ENCODE assay signal across 8 cellular contexts in the genomic region with DNA sequence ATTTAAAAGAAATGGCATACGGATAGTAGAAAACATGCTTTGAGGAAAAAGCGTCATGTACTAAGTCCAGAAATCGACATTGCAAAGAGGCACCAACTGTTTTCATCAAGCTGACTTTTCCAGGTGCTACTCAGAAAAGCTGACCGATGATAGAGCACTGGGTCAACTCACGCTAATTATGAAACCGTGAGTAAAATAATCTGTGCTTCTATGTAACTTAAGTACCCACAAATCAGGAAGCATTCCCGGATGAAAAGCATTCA. TPM values are rescaled to one million over a fixed set of nuclear protein-coding genes. Genes with fewer than 3 reads are reported as not detected.
DNase-seq lines count a peak whose midpoint lies in the region; ATAC-seq and TF ChIP-seq lines count a peak whose summit lies in the region.

No MANE protein-coding gene starts in this region.

- DNase-seq in activated CD4-positive, alpha-beta T cell treated with anti-CD3 and anti-CD28 coated beads for 36 hours, result no peak
- no peak for DNase-seq in activated CD4-positive, alpha-beta T cell treated with anti-CD3 and anti-CD28 coated beads for 1 hour
- DNase-seq in WERI-Rb-1, result no peak
- no peak for DNase-seq in left ventricle myocardium inferior
- no peak for DNase-seq in spleen
- no peak for DNase-seq in AML-193 (lab: John Stamatoyannopoulos, UW)
- no peak for DNase-seq in stimulated activated naive CD4-positive, alpha-beta T cell (lab: John Stamatoyannopoulos, UW)

- H3K27me3 Mint-ChIP-seq in activated CD4-positive, alpha-beta T cell treated with anti-CD3 and anti-CD28 coated beads for 36 hours, result peaks cover 9% of the 10 kb centered on the region

- H3K9me3 Mint-ChIP-seq in activated CD4-positive, alpha-beta T cell treated with anti-CD3 and anti-CD28 coated beads for 36 hours (ENCODE audit: low read depth), result no peaks in the 10 kb centered on the region

- H3K27ac Mint-ChIP-seq in activated CD4-positive, alpha-beta T cell treated with anti-CD3 and anti-CD28 coated beads for 36 hours, result peak overlapping the region; percentile 97

- TF ChIP-seq POLR2A in spleen (IDR thresholded peaks at IDR 0.05), result peak in 1 of 3 donors; percentile 7

- CTCF ChIA-PET in activated CD4-positive, alpha-beta T cell treated with anti-CD3 and anti-CD28 coated beads for 36 hours (lab: Charles Lee), result interaction anchor here (0.7 to 1.9 kb wide), 2 partner anchors 16 to 45 kb away, joined by 3 to 4 read pairs; a partner anchor contains a TSS

- H3K4me1 ChIP-seq in left ventricle myocardium inferior, result peaks cover 24% of the 10 kb centered on the region
- H3K4me1 ChIP-seq in spleen, result peaks cover 0 to 37% (median 19%) of the 10 kb centered on the region in 6 donors

- peak; percentile 30 for ATAC-seq in activated CD4-positive, alpha-beta T cell treated with anti-CD3 and anti-CD28 coated beads for 36 hours
- ATAC-seq in HG02943 (IDR thresholded peaks at IDR 0.05; ENCODE audit: low read depth, unreplicated experiment), result peak; percentile 33

- intact Hi-C loops in activated CD4-positive, alpha-beta T cell treated with anti-CD3 and anti-CD28 coated beads for 36 hours (cut with DNase I, micrococcal nuclease), result loop anchor here (1.0 to 10.0 kb wide), 5 partner anchors 46 to 1229 kb away; a partner anchor contains a TSS
- intact Hi-C loops in left ventricle myocardium inferior (cut with micrococcal nuclease) (no loop called here), spleen (cut with DNase I; ENCODE audit: low total_unique reads) (no loop called here)

- peak overlapping the region; percentile 96 for H3K4me3 Mint-ChIP-seq in activated CD4-positive, alpha-beta T cell treated with anti-CD3 and anti-CD28 coated beads for 36 hours

- 1 to 2% (median 1%) methylated on average over 7 of the region's 7 CpGs for WGBS in spleen, 5 donors

- peaks cover 23% of the 10 kb centered on the region for H3K4me1 Mint-ChIP-seq in activated CD4-positive, alpha-beta T cell treated with anti-CD3 and anti-CD28 coated beads for 36 hours

- H3K36me3 ChIP-seq in WERI-Rb-1 (peaks cover 3% of the 10 kb centered on the region), left ventricle myocardium inferior (peaks cover 7% of the 10 kb centered on the region), spleen (peaks cover 0 to 7% (median 0%) of the 10 kb centered on the region in 6 donors)

- peak overlapping the region; percentile 99 for H3K4me3 ChIP-seq in WERI-Rb-1 (ENCODE audit: low read depth, low read length)
- H3K4me3 ChIP-seq in left ventricle myocardium inferior, result peak overlapping the region; percentile 87
- H3K4me3 ChIP-seq in spleen, result peak overlapping the region; percentile 74 to 98 (median 85)

- H3K9me3 ChIP-seq in WERI-Rb-1 (ENCODE audit: severe bottlenecking) (no peaks in the 10 kb centered on the region), left ventricle myocardium inferior (replicated peaks) (no peaks in the 10 kb centered on the region), spleen (no peaks in the 10 kb centered on the region)

- peak overlapping the region; percentile 86 for H3K27ac ChIP-seq in WERI-Rb-1
- peak overlapping the region; percentile 84 for H3K27ac ChIP-seq in left ventricle myocardium inferior (replicated peaks)
- peak overlapping the region; percentile 71 to 92 (median 87) for H3K27ac ChIP-seq in spleen

- TF ChIP-seq CTCF in WERI-Rb-1 (IDR thresholded peaks at IDR 0.05; ENCODE audit: low read depth, low read length), result no peak
- no peak for TF ChIP-seq CTCF in left ventricle myocardium inferior (IDR thresholded peaks at IDR 0.05; ENCODE audit: borderline replicate concordance)
- TF ChIP-seq CTCF in spleen (IDR thresholded peaks at IDR 0.05 in 8 of 11, conservative IDR thresholded peaks at IDR 0.05 in 3 of 11), result no peak

- H3K27me3 ChIP-seq in WERI-Rb-1 (ENCODE audit: insufficient read depth, low read depth, severe bottlenecking), result no peaks in the 10 kb centered on the region
- no peaks in the 10 kb centered on the region for H3K27me3 ChIP-seq in left ventricle myocardium inferior (ENCODE audit: low read depth)
- H3K27me3 ChIP-seq in spleen (replicated peaks in 1 of 7), result no peaks in the 10 kb centered on the region

- POLR2A ChIA-PET in activated CD4-positive, alpha-beta T cell treated with anti-CD3 and anti-CD28 coated beads for 36 hours (lab: Charles Lee), result interaction anchor here (1.6 kb wide), 1 partner anchor 45 kb away, joined by 7 read pairs; a partner anchor contains a TSS

- H3K36me3 Mint-ChIP-seq in activated CD4-positive, alpha-beta T cell treated with anti-CD3 and anti-CD28 coated beads for 36 hours (ENCODE audit: low read depth), result peaks cover 7% of the 10 kb centered on the region

RNA-seq across cellular contexts. Expression of a gene that starts 0.4 kb away (rescaled TPM):
- total RNA-seq in activated CD4-positive, alpha-beta T cell treated with anti-CD3 and anti-CD28 coated beads for 36 hours, result 10 to 100 TPM; 36.0 to 50.5 TPM
- total RNA-seq in left ventricle myocardium inferior (7.9 TPM), spleen (10 to 100 TPM; 11.6 to 19.0 (median 16.4) TPM)
- 1 to 10 TPM; 6.3 to 8.5 (median 7.9) TPM for polyA plus RNA-seq in spleen

RNA-seq across cellular contexts. Expression of a gene that starts 45.3 kb away (rescaled TPM):
- total RNA-seq in activated CD4-positive, alpha-beta T cell treated with anti-CD3 and anti-CD28 coated beads for 36 hours, result 1 to 10 TPM; 4.0 to 4.2 TPM
- 11.4 TPM for total RNA-seq in left ventricle myocardium inferior
- total RNA-seq in spleen, result 1 to 10 TPM; 3.2 to 5.8 (median 4.8) TPM
- polyA plus RNA-seq in spleen, result 1 to 10 TPM in 1 of 3 donors, under 1 TPM in 2; 0.78 to 2.4 (median 0.88) TPM

Comparison
In these comparisons a context has a peak if more than half of its experiments do, and no peak if none do; other contexts are left out.
1. intact Hi-C loops: an anchor here in activated CD4-positive, alpha-beta T cell treated with anti-CD3 and anti-CD28 coated beads for 36 hours (1.0 to 10.0 kb wide); none called in left ventricle myocardium inferior and spleen.